In the genomic region with DNA sequence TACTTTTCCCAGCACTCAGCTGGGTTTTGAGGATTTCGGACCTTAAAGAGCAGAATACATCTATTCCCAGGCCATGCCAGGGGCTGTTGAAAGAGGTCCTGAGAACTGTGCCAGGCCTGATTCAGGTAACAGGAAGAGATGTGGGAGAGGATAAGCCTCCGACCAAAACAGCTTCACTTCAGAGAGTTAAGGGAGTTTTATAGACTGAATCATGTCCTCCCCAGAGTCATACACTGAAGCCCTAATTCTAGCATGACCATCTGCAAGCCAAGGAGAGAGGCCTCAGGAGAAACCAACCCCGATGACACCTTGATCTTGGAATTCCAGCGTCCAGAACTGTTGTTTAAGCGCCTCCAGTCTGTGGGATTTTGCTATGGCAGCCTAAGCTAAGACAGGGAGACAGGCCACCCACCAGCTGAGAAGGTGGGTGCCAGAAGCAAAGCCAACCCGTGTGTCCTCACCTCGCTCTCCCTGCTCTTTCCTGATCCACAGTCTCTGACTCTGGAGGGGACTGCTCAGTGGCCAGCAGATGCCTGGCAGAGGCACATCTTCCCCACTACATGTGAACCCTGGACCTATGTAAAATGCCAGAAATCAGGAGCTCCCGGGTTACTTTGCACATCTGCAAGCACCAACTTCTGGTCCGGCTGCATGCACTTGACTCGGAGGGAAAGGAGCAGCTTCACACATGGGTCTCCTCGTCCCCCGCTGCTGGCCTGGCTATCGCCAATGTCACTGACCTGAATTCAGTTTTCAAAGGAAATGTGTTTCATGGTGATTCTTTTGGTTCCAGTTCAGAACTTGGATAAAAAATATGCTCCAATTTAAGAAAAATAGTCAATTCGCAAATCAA, we compare ENCODE assay signal across 18 cellular contexts.
A peak's percentile ranks its signal among the peaks of the same experiment; 100 is the strongest.
DNase-seq lines count a peak whose midpoint lies in the region; ATAC-seq and TF ChIP-seq lines count a peak whose summit lies in the region.
"Had no signal": no experiment of that assay in that cellular context is flagged by ENCODE, and none has a peak within 500 bp of the region (broad histone marks: within the 10 kb centered on the region; RNA-seq: fewer than 3 reads in every experiment).

No MANE protein-coding gene starts in this region.

- POLR2A ChIA-PET in T-cell (lab: Charles Lee): interaction anchor here in 1 of 2 donors (1.2 kb wide), 1 partner anchor 87 kb away, joined by 6 read pairs; no protein-coding TSS in a partner anchor

- no peaks in the 10 kb centered on the region for H3K36me3 Mint-ChIP-seq in T-cell
- no peaks in the 10 kb centered on the region for H3K36me3 Mint-ChIP-seq in activated naive CD8-positive, alpha-beta T cell
- H3K36me3 Mint-ChIP-seq: naive B cell had no signal

- peak overlapping the region; percentile 77 to 87 (median 78) for H3K4me3 Mint-ChIP-seq in T-cell
- H3K4me3 Mint-ChIP-seq in activated naive CD8-positive, alpha-beta T cell: peak overlapping the region; percentile 80
- H3K4me3 Mint-ChIP-seq: endodermal cell, naive B cell had no signal

- H3K36me3 ChIP-seq in smooth muscle cell (ENCODE audit: low read depth): no peaks in the 10 kb centered on the region
- H3K36me3 ChIP-seq in right atrium auricular region: no peaks in the 10 kb centered on the region
- H3K36me3 ChIP-seq: cardiac muscle cell, tibial artery had no signal

- H3K79me2 ChIP-seq in smooth muscle cell (ENCODE audit: low read depth): no peaks in the 10 kb centered on the region

- H3K27me3 ChIP-seq in smooth muscle cell (ENCODE audit: low read depth) (peaks cover 8% of the 10 kb centered on the region), right atrium auricular region (no peaks in the 10 kb centered on the region)
- H3K27me3 ChIP-seq: cardiac muscle cell had no signal

- H3K9ac ChIP-seq in smooth muscle cell (ENCODE audit: low read depth): no peak overlapping the region

- no peak overlapping the region for H3K4me2 ChIP-seq in smooth muscle cell
- H3K4me2 ChIP-seq: PC-9 had no signal

- CTCF ChIA-PET in T-cell (lab: Charles Lee): interaction anchor here (0.6 to 3.1 kb wide), 7 partner anchors 9 to 118 kb away, joined by 3 to 14 read pairs (median 3); no protein-coding TSS in a partner anchor

- WGBS in smooth muscle cell (ENCODE audit: low lambda C conversion rate): 86% methylated on average over 14 of the region's 14 CpGs

- H3K9me3 ChIP-seq in smooth muscle cell (replicated peaks; ENCODE audit: low read depth) (no peaks in the 10 kb centered on the region), right atrium auricular region (no peaks in the 10 kb centered on the region)
- H3K9me3 ChIP-seq: tibial artery had no signal

- TF ChIP-seq CTCF in smooth muscle cell (IDR thresholded peaks at IDR 0.05; ENCODE audit: borderline replicate concordance, insufficient read depth, poor library complexity, severe bottlenecking) (no peak), right atrium auricular region (IDR thresholded peaks at IDR 0.05) (no peak)

- H3K27ac ChIP-seq in smooth muscle cell (ENCODE audit: low read depth): no peak overlapping the region
- H3K27ac ChIP-seq in right atrium auricular region: no peak overlapping the region
- H3K27ac ChIP-seq: cardiac muscle cell, PC-9, tibial artery had no signal

- peaks cover 93% of the 10 kb centered on the region in 3 donors for H3K4me1 Mint-ChIP-seq in T-cell
- H3K4me1 Mint-ChIP-seq in activated naive CD8-positive, alpha-beta T cell (ENCODE audit: low read depth): peaks cover 86% of the 10 kb centered on the region

- no peaks in the 10 kb centered on the region for H3K27me3 Mint-ChIP-seq in T-cell
- H3K27me3 Mint-ChIP-seq in activated naive CD8-positive, alpha-beta T cell: no peaks in the 10 kb centered on the region
- H3K27me3 Mint-ChIP-seq: naive B cell had no signal

- H4K20me1 ChIP-seq in smooth muscle cell (ENCODE audit: low read depth): no peaks in the 10 kb centered on the region

- peak; percentile 70 for DNase-seq in activated effector memory CD4-positive, alpha-beta T cell treated with anti-CD3 and anti-CD28 coated beads, Interleukin-2, amount 50 U/mL, for 16 hours
- no peak for DNase-seq in activated effector memory CD4-positive, alpha-beta T cell treated with Interleukin-2 at 50 U/mL for 16 hours
- DNase-seq in T-cell: no peak
- peak; percentile 49 for DNase-seq in stimulated activated CD8-positive, alpha-beta memory T cell treated with anti-CD3 and anti-CD28 coated beads, Interleukin-4, amount 100 ng/mL, for 48 hours
- DNase-seq in H4 (ENCODE audit: low spot score): no peak
- no peak for DNase-seq in smooth muscle cell (lab: John Stamatoyannopoulos, UW; ENCODE audit: unreplicated experiment)
- DNase-seq in right atrium auricular region (ENCODE audit: low spot score): no peak
- DNase-seq: activated gamma-delta T cell; endodermal cell; left ventricle myocardium superior; naive B cell; NCI-H2029 treated with DMSO at 0.1 percent for 48 hours; NCI-H526; PC-9; stimulated activated CD4-positive, alpha-beta T cell treated with anti-CD3 and anti-CD28 coated beads, Interleukin-1b, Interleukin-23, amount 100 ng/mL, for 48 hours; tibial artery had no signal

- H3K27ac Mint-ChIP-seq in T-cell: peak overlapping the region; percentile 95 to 99
- H3K27ac Mint-ChIP-seq in activated naive CD8-positive, alpha-beta T cell: peak overlapping the region; percentile 89
- H3K27ac Mint-ChIP-seq: endodermal cell, naive B cell had no signal

- H3K9me3 Mint-ChIP-seq in T-cell: no peaks in the 10 kb centered on the region
- H3K9me3 Mint-ChIP-seq in activated naive CD8-positive, alpha-beta T cell (ENCODE audit: low read depth): no peaks in the 10 kb centered on the region
- H3K9me3 Mint-ChIP-seq: endodermal cell, naive B cell had no signal

- H3K4me3 ChIP-seq in smooth muscle cell: no peak overlapping the region
- H3K4me3 ChIP-seq in right atrium auricular region: no peak overlapping the region
- H3K4me3 ChIP-seq: cardiac muscle cell, PC-9, tibial artery had no signal

- H3K4me1 ChIP-seq in smooth muscle cell (ENCODE audit: low read depth) (no peaks in the 10 kb centered on the region), right atrium auricular region (no peaks in the 10 kb centered on the region)
- H3K4me1 ChIP-seq: tibial artery had no signal

- ATAC-seq in T-cell (replicated peaks in 1 of 4): peak in 2 of 4 experiments; percentile 24 to 28
- ATAC-seq: left ventricle myocardium superior had no signal

- H2AFZ ChIP-seq in smooth muscle cell (ENCODE audit: low read depth): no peak overlapping the region
- H2AFZ ChIP-seq: PC-9 had no signal

- no peaks in the 10 kb centered on the region for H3F3A ChIP-seq in smooth muscle cell (ENCODE audit: low read depth)

Comparison
In these comparisons a context has a peak if more than half of its experiments do, and no peak if none do; other contexts are left out.
1. DNase-seq: peak in activated effector memory CD4-positive, alpha-beta T cell treated with anti-CD3 and anti-CD28 coated beads, Interleukin-2, amount 50 U/mL, for 16 hours (single experiment) and stimulated activated CD8-positive, alpha-beta memory T cell treated with anti-CD3 and anti-CD28 coated beads, Interleukin-4, amount 100 ng/mL, for 48 hours (single experiment); none in activated effector memory CD4-positive, alpha-beta T cell treated with Interleukin-2 at 50 U/mL for 16 hours (single experiment), T-cell (0 of 34), H4 (single experiment), smooth muscle cell (single experiment) and right atrium auricular region (single experiment).